8 cellular contexts compared by ENCODE assay signal in the genomic region with DNA sequence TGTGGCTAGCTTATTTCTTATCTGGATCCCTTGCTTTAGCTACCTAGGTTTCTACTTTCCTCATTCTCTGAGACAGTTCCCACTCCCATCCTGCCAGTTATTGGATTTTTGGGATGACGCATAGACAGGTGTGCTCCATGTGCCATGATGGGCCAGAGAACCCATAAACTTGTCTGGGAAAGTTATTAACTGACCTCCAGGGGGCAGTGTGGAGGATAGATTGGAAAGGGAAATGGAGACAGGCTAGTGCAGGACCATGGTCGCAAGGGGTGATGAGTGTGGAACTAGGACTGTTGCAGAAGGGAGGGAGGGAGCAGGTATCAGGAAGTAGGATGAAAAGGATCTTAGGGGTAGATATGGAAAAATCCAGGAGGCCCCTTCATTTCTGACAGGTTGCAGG.
DNase-seq lines count a peak whose midpoint lies in the region; ATAC-seq and TF ChIP-seq lines count a peak whose summit lies in the region.

No MANE protein-coding gene starts in this region.

- DNase-seq in heart left ventricle (peak in 2 of 5 donors; percentile 28 to 31), cardiac septum (ENCODE audit: low spot score) (no peak), MM.1S (peak; percentile 21), hepatocyte (ENCODE audit: low spot score) (peak; percentile 63)
- DNase-seq in activated CD4-positive, alpha-beta T cell treated with anti-CD3 and anti-CD28 coated beads, Interleukin-2, amount 10 ng/mL, durations not matched to agents 24 days and 14 days = peak; percentile 81
- no peak for DNase-seq in stimulated activated naive B cell treated with anti-CD40 and anti-IgM and Interleukin-4, amounts not matched to agents 10 μg/mL and 1 μg/mL and 100 μg/mL, for 72 hours
- no peak for DNase-seq in effector CD8-positive, alpha-beta T cell (lab: John Stamatoyannopoulos, UW)

- 53 to 71% (median 58%) methylated on average over 2 of the region's 2 CpGs for WGBS in heart left ventricle, 4 donors
- WGBS in hepatocyte (ENCODE audit: low lambda C conversion rate, missing lambda C conversion rate) = 58% methylated on average over 2 of the region's 2 CpGs

- peaks cover 4% of the 10 kb centered on the region for H3K27me3 Mint-ChIP-seq in activated CD4-positive, alpha-beta T cell treated with anti-CD3 and anti-CD28 coated beads, Interleukin-2, amount 10 ng/mL, durations not matched to agents 24 days and 14 days
- H3K27me3 Mint-ChIP-seq in stimulated activated naive B cell treated with anti-CD40 and anti-IgM and Interleukin-4, amounts not matched to agents 10 μg/mL and 1 μg/mL and 100 μg/mL, for 72 hours = peaks cover 13 to 22% of the 10 kb centered on the region in 2 donors

- TF ChIP-seq CTCF in heart left ventricle (IDR thresholded peaks at IDR 0.05) (peak; percentile 30 to 64 (median 52)), MM.1S (IDR thresholded peaks at IDR 0.05; ENCODE audit: low read length) (peak; percentile 38), hepatocyte (IDR thresholded peaks at IDR 0.05; ENCODE audit: poor library complexity) (peak; percentile 46)

- no peak overlapping the region for H3K4me3 Mint-ChIP-seq in activated CD4-positive, alpha-beta T cell treated with anti-CD3 and anti-CD28 coated beads, Interleukin-2, amount 10 ng/mL, durations not matched to agents 24 days and 14 days
- H3K4me3 Mint-ChIP-seq in stimulated activated naive B cell treated with anti-CD40 and anti-IgM and Interleukin-4, amounts not matched to agents 10 μg/mL and 1 μg/mL and 100 μg/mL, for 72 hours = no peak overlapping the region

- H3K9me3 Mint-ChIP-seq in activated CD4-positive, alpha-beta T cell treated with anti-CD3 and anti-CD28 coated beads, Interleukin-2, amount 10 ng/mL, durations not matched to agents 24 days and 14 days = no peaks in the 10 kb centered on the region
- no peaks in the 10 kb centered on the region for H3K9me3 Mint-ChIP-seq in stimulated activated naive B cell treated with anti-CD40 and anti-IgM and Interleukin-4, amounts not matched to agents 10 μg/mL and 1 μg/mL and 100 μg/mL, for 72 hours

- intact Hi-C loops in heart left ventricle (cut with DNase I) (loop anchor here (1.0 to 5.0 kb wide), 4 partner anchors 189 to 191 kb away; no protein-coding TSS in a partner anchor), cardiac septum (cut with DNase I) (loop anchor here (2.0 kb wide), 1 partner anchor 189 kb away; no protein-coding TSS in a partner anchor)
- intact Hi-C loops in activated CD4-positive, alpha-beta T cell treated with anti-CD3 and anti-CD28 coated beads, Interleukin-2, amount 10 ng/mL, durations not matched to agents 24 days and 14 days (cut with micrococcal nuclease) = no loop called here

- H3K4me2 ChIP-seq in MM.1S (ENCODE audit: low read depth, low read length) (no peak overlapping the region), hepatocyte (no peak overlapping the region)

- no peak overlapping the region for H2AFZ ChIP-seq in MM.1S (ENCODE audit: low read length)
- no peak overlapping the region for H2AFZ ChIP-seq in hepatocyte

- H3K9ac ChIP-seq in MM.1S (ENCODE audit: low read length) = no peak overlapping the region

- H3K27me3 ChIP-seq in heart left ventricle (no peaks in the 10 kb centered on the region), MM.1S (replicated peaks; ENCODE audit: insufficient read depth, low read length) (no peaks in the 10 kb centered on the region), hepatocyte (no peaks in the 10 kb centered on the region)

- no peaks in the 10 kb centered on the region for H3K79me2 ChIP-seq in MM.1S (ENCODE audit: low read length)
- H3K79me2 ChIP-seq in hepatocyte = no peaks in the 10 kb centered on the region

- no peak for TF ChIP-seq POLR2A in heart left ventricle (IDR thresholded peaks at IDR 0.05)

- H3K9me2 ChIP-seq in MM.1S (replicated peaks; ENCODE audit: insufficient read depth, low read length) = no peaks in the 10 kb centered on the region
- no peaks in the 10 kb centered on the region for H3K9me2 ChIP-seq in hepatocyte (replicated peaks; ENCODE audit: insufficient read depth)

- no peaks in the 10 kb centered on the region for H3K4me1 Mint-ChIP-seq in activated CD4-positive, alpha-beta T cell treated with anti-CD3 and anti-CD28 coated beads, Interleukin-2, amount 10 ng/mL, durations not matched to agents 24 days and 14 days
- no peaks in the 10 kb centered on the region for H3K4me1 Mint-ChIP-seq in stimulated activated naive B cell treated with anti-CD40 and anti-IgM and Interleukin-4, amounts not matched to agents 10 μg/mL and 1 μg/mL and 100 μg/mL, for 72 hours

- no peaks in the 10 kb centered on the region for H3K36me3 Mint-ChIP-seq in activated CD4-positive, alpha-beta T cell treated with anti-CD3 and anti-CD28 coated beads, Interleukin-2, amount 10 ng/mL, durations not matched to agents 24 days and 14 days (ENCODE audit: low read depth)
- H3K36me3 Mint-ChIP-seq in stimulated activated naive B cell treated with anti-CD40 and anti-IgM and Interleukin-4, amounts not matched to agents 10 μg/mL and 1 μg/mL and 100 μg/mL, for 72 hours = no peaks in the 10 kb centered on the region

- H3K4me1 ChIP-seq in heart left ventricle (no peaks in the 10 kb centered on the region), MM.1S (ENCODE audit: low read length) (no peaks in the 10 kb centered on the region), hepatocyte (ENCODE audit: insufficient read depth) (no peaks in the 10 kb centered on the region)

- H3K27ac Mint-ChIP-seq in activated CD4-positive, alpha-beta T cell treated with anti-CD3 and anti-CD28 coated beads, Interleukin-2, amount 10 ng/mL, durations not matched to agents 24 days and 14 days = no peak overlapping the region
- H3K27ac Mint-ChIP-seq in stimulated activated naive B cell treated with anti-CD40 and anti-IgM and Interleukin-4, amounts not matched to agents 10 μg/mL and 1 μg/mL and 100 μg/mL, for 72 hours = no peak overlapping the region

- no peaks in the 10 kb centered on the region for H3K9me3 ChIP-seq in heart left ventricle
- H3K9me3 ChIP-seq in MM.1S (replicated peaks; ENCODE audit: insufficient read depth, low read length) = no peaks in the 10 kb centered on the region
- H3K9me3 ChIP-seq in hepatocyte (ENCODE audit: low read depth) = no peaks in the 10 kb centered on the region

- peak in 2 of 4 donors; percentile 51 to 60 for ATAC-seq in heart left ventricle
- ATAC-seq in stimulated activated naive B cell treated with anti-CD40 and anti-IgM and Interleukin-4, amounts not matched to agents 10 μg/mL and 1 μg/mL and 100 μg/mL, for 72 hours (replicated peaks) = peak; percentile 54
- ATAC-seq in GM21619 (IDR thresholded peaks at IDR 0.05; ENCODE audit: unreplicated experiment) = no peak

- no peaks in the 10 kb centered on the region for H3F3A ChIP-seq in MM.1S (ENCODE audit: insufficient read depth, low read length)

- H4K20me1 ChIP-seq in MM.1S (ENCODE audit: insufficient read depth, low read length) (no peaks in the 10 kb centered on the region), hepatocyte (ENCODE audit: insufficient read depth, poor library complexity, severe bottlenecking) (no peaks in the 10 kb centered on the region)

- H3K36me3 ChIP-seq in heart left ventricle (no peaks in the 10 kb centered on the region), MM.1S (replicated peaks; ENCODE audit: insufficient read depth, low read length) (no peaks in the 10 kb centered on the region), hepatocyte (replicated peaks; ENCODE audit: insufficient read depth, low read depth) (no peaks in the 10 kb centered on the region)

- no peak overlapping the region for H3K27ac ChIP-seq in heart left ventricle
- no peak overlapping the region for H3K27ac ChIP-seq in MM.1S (ENCODE audit: low read length)
- H3K27ac ChIP-seq in hepatocyte = no peak overlapping the region

- H3K4me3 ChIP-seq in heart left ventricle (no peak overlapping the region), MM.1S (ENCODE audit: low read length) (no peak overlapping the region), hepatocyte (no peak overlapping the region)

Comparison
In these comparisons a context has a peak if more than half of its experiments do, and no peak if none do; other contexts are left out.
1. DNase-seq: peak in MM.1S (single experiment), activated CD4-positive, alpha-beta T cell treated with anti-CD3 and anti-CD28 coated beads, Interleukin-2, amount 10 ng/mL, durations not matched to agents 24 days and 14 days (single experiment) and hepatocyte (single experiment); none in cardiac septum (single experiment), stimulated activated naive B cell treated with anti-CD40 and anti-IgM and Interleukin-4, amounts not matched to agents 10 μg/mL and 1 μg/mL and 100 μg/mL, for 72 hours (single experiment) and effector CD8-positive, alpha-beta T cell (single experiment).
2. Peak in every context shown above with its lines, with median percentiles within 50 percentile points of each other: CTCF ChIP-seq.